ENCODE assay signal across 8 cellular contexts in the genomic region with DNA sequence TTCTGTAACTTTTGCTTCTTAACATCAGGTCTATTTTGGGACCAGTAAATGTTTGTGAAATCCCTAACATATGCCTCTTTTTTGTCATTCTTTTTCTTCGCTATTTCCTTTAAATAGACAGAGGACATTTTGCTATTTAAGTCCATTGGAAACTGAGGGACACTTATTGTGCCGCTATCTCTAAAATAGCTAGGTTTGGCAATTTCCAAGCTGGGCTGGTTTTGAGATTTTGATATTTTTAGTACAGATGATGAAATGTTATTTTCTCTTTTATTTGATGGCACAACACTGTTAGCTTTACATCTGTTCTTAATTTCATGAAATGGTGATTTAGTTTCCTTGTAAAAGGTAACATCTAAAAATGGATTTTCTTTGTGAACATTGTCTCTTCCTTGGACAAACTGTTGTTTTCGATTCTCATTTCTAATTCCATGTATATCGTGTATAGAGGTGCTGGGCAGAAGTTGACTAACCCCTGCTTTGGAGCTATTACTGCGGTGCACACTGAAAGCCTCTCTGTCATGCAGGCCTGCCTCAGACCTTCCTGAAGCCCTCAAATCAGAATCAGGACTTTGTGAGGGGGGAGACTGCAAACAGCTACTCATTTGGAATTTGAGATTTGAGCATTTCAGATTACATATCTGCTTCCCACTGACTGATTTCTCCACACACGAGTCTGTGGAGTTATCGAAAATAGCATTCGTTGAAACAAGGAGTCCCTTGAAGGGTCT. TPM values are rescaled to one million over a fixed set of nuclear protein-coding genes. Genes with fewer than 3 reads are reported as not detected.
DNase-seq lines count a peak whose midpoint lies in the region; ATAC-seq, FAIRE-seq and TF ChIP-seq lines count a peak whose summit lies in the region.

No MANE protein-coding gene starts in this region.

- H3K36me3 ChIP-seq in astrocyte (ENCODE audit: insufficient read depth, low read length) (no peaks in the 10 kb centered on the region), lung (ENCODE audit: control insufficient read depth in 2 of 2, insufficient read depth in 2 of 2, low read length in 2 of 2) (no peaks in the 10 kb centered on the region)

- H3K4me3 Mint-ChIP-seq in astrocyte (ENCODE audit: unreplicated experiment) = peak overlapping the region; percentile 82

- no peaks in the 10 kb centered on the region for H3K9me3 Mint-ChIP-seq in astrocyte (ENCODE audit: unreplicated experiment)

- peak overlapping the region; percentile 84 for H3K9ac ChIP-seq in astrocyte (ENCODE audit: low read length)

- H3K27ac ChIP-seq in astrocyte (ENCODE audit: low read depth, low read length) (peak overlapping the region; percentile 69), lung (ENCODE audit: low read depth in 1 of 2, low read length in 1 of 2) (peak overlapping the region; percentile 53 to 88)

- FAIRE-seq in astrocyte (lab: Jason Lieb, UNC) = no peak

- H3K27me3 ChIP-seq in astrocyte (ENCODE audit: insufficient read depth, low read length) (no peaks in the 10 kb centered on the region), lung (ENCODE audit: control insufficient read depth, insufficient read depth) (no peaks in the 10 kb centered on the region)

- WGBS in lung, 2 donors = 39 to 40% methylated on average over 8 of the region's 8 CpGs

- peak overlapping the region; percentile 62 for H3K4me3 ChIP-seq in astrocyte (ENCODE audit: insufficient read depth, low read depth, low read length)
- peak overlapping the region; percentile 39 for H3K4me3 ChIP-seq in lung

- no peaks in the 10 kb centered on the region for H3K36me3 Mint-ChIP-seq in astrocyte (ENCODE audit: low read depth, unreplicated experiment)

- H3K79me2 ChIP-seq in astrocyte (ENCODE audit: insufficient read depth, low read length) = no peaks in the 10 kb centered on the region

- H3K4me2 ChIP-seq in astrocyte (ENCODE audit: low read length) = peak overlapping the region; percentile 89

- H3K4me1 ChIP-seq in astrocyte (ENCODE audit: insufficient read depth, low read length) (peaks cover 4% of the 10 kb centered on the region), lung (ENCODE audit: control insufficient read depth in 2 of 2, insufficient read depth in 2 of 2, low read length in 2 of 2) (peaks cover 0 to 2% of the 10 kb centered on the region in 2 donors)

- no peak overlapping the region for H3K27ac Mint-ChIP-seq in astrocyte (ENCODE audit: unreplicated experiment)

- H3K27me3 Mint-ChIP-seq in astrocyte (ENCODE audit: low read depth, unreplicated experiment) = no peaks in the 10 kb centered on the region

- peak overlapping the region; percentile 92 for H2AFZ ChIP-seq in astrocyte (ENCODE audit: low read depth, low read length)

- H3K9me3 ChIP-seq in astrocyte (ENCODE audit: insufficient read depth, low read depth, low read length) (no peaks in the 10 kb centered on the region), lung (ENCODE audit: control insufficient read depth in 2 of 2, insufficient read depth in 1 of 2, low read length in 1 of 2) (no peaks in the 10 kb centered on the region)

- peaks cover 2% of the 10 kb centered on the region for H3K4me1 Mint-ChIP-seq in astrocyte (ENCODE audit: low read depth, unreplicated experiment)

- DNase-seq in astrocyte (ENCODE audit: low read depth) (no peak), lung (ENCODE audit: low spot score) (no peak), RPMI8226 (no peak), H4 (ENCODE audit: low spot score) (no peak), SK-N-DZ (ENCODE audit: low spot score) (no peak), UCSD-AML1 (lab: John Stamatoyannopoulos, UW; ENCODE audit: unreplicated experiment) (no peak)

- H4K20me1 ChIP-seq in astrocyte (ENCODE audit: insufficient read depth, low read length) = no peaks in the 10 kb centered on the region

- TF ChIP-seq CTCF in astrocyte (IDR thresholded peaks at IDR 0.05; ENCODE audit: insufficient read depth, low read depth, low read length) (no peak), lung (IDR thresholded peaks at IDR 0.05; ENCODE audit: control extremely low read depth, extremely low read depth) (no peak)

- ATAC-seq in GM18861 (IDR thresholded peaks at IDR 0.05; ENCODE audit: unreplicated experiment) (peak; percentile 3), HG02970 (IDR thresholded peaks at IDR 0.05; ENCODE audit: low FRiP score, unreplicated experiment) (peak; percentile 16), lung (ENCODE audit: insufficient read depth, low FRiP score) (no peak)

RNA-seq across cellular contexts. Expression of a gene that starts 0.6 kb away (rescaled TPM):
- 0.10 TPM in 1 of 2 replicates, not detected in the other for total RNA-seq in astrocyte
- total RNA-seq in lung = under 1 TPM in 1 of 2 donors, not detected in 1; 0.46 TPM
- polyA plus RNA-seq in lung = not detected
- 0.02 and 0.06 TPM in 2 replicates for total RNA-seq in H4 (2014; rRNA removed; shearing (Covaris generic))
- not detected in 2 replicates for polyA plus RNA-seq in SK-N-DZ (2014; cell fraction: cytosol; rRNA removed)
- polyA plus RNA-seq in SK-N-DZ (2014; cell fraction: nucleus; rRNA removed) = not detected in 2 replicates

RNA-seq across cellular contexts. Expression of a gene that starts 22.9 kb away (rescaled TPM):
- total RNA-seq in astrocyte (0.61 and 2.4 TPM in 2 replicates), lung (1 to 10 TPM; 1.9 to 6.9 TPM)
- 1 to 10 TPM in 1 of 2 donors, under 1 TPM in 1; 0.87 to 1.1 TPM for polyA plus RNA-seq in lung
- 0.12 and 2.1 TPM in 2 replicates for total RNA-seq in H4 (2014; rRNA removed; shearing (Covaris generic))
- polyA plus RNA-seq in SK-N-DZ (2014; cell fraction: cytosol; rRNA removed) = 0.54 and 1.0 TPM in 2 replicates
- polyA plus RNA-seq in SK-N-DZ (2014; cell fraction: nucleus; rRNA removed) = not detected in 2 replicates
